ENCODE assay signal across 13 cellular contexts in the genomic region with DNA sequence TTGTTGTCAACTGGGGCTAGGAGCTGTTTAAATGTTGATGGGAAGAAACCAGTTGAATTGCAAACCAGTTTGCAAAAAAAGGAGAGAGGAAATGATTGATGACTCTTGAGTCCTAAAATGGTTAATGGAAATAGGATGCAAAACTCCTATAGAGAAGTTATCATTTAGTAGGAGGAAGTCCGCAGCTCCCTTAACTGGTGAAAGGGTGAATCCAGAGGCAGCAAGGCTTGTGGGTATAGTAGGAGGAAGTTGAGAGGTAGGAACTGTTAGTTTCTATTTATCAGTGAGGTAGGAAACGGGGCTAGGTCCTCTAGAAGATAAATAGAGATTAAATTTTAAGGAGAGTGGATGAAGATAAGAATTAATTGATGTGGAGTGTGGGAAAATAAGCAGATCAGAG. TPM values are rescaled to one million over a fixed set of nuclear protein-coding genes. Genes with fewer than 3 reads are reported as not detected.
DNase-seq lines count a peak whose midpoint lies in the region; ATAC-seq and FAIRE-seq lines count a peak whose summit lies in the region.
"Had no signal": no experiment of that assay in that cellular context is flagged by ENCODE, and none has a peak within 500 bp of the region (broad histone marks: within the 10 kb centered on the region; RNA-seq: fewer than 3 reads in every experiment).

No MANE protein-coding gene starts in this region.

- H3K9me3 Mint-ChIP-seq in activated T-helper 17 cell treated with anti-CD3 and anti-CD28 coated beads, Interleukin-2, amount 50 U/mL, for 72 hours: no peaks in the 10 kb centered on the region

- no peak overlapping the region for H2AK5ac ChIP-seq in trophoblast cell (ENCODE audit: low read length)

- H3K27ac Mint-ChIP-seq in activated T-helper 17 cell treated with anti-CD3 and anti-CD28 coated beads, Interleukin-2, amount 50 U/mL, for 72 hours: peak overlapping the region; percentile 12

- H3K36me3 Mint-ChIP-seq in activated T-helper 17 cell treated with anti-CD3 and anti-CD28 coated beads, Interleukin-2, amount 50 U/mL, for 72 hours (ENCODE audit: low read depth): peaks cover 44% of the 10 kb centered on the region

- H3K9ac ChIP-seq in trophoblast cell (ENCODE audit: low read length): no peak overlapping the region

- peaks cover 0 to 2% of the 10 kb centered on the region in 2 experiments for H3K36me3 ChIP-seq in trophoblast cell (ENCODE audit: control insufficient read depth in 1 of 2, insufficient read depth in 2 of 2, low read length in 2 of 2)
- H3K36me3 ChIP-seq: ascending aorta had no signal

- no peaks in the 10 kb centered on the region for H3K79me1 ChIP-seq in trophoblast cell (ENCODE audit: low read length)

- WGBS in trophoblast cell (ENCODE audit: extremely low coverage, insufficient coverage, insufficient read length): 100% methylated on average over 1 of the region's 2 CpGs

- H2BK120ac ChIP-seq in trophoblast cell (ENCODE audit: insufficient read depth, low read length, poor library complexity): no peak overlapping the region

- peak overlapping the region; percentile 87 for H3K4ac ChIP-seq in trophoblast cell (ENCODE audit: low read depth, low read length)

- H2BK5ac ChIP-seq in trophoblast cell (ENCODE audit: low read depth, low read length, poor library complexity): no peak overlapping the region

- H2AFZ ChIP-seq in trophoblast cell (ENCODE audit: insufficient read depth, low read length, poor library complexity): no peak overlapping the region

- H3K27me3 ChIP-seq in trophoblast cell (ENCODE audit: insufficient read depth, low read length): no peaks in the 10 kb centered on the region
- H3K27me3 ChIP-seq: ascending aorta, testis had no signal

- no peak overlapping the region for H4K8ac ChIP-seq in trophoblast cell (ENCODE audit: low read depth, low read length)

- H3K27ac ChIP-seq in trophoblast cell (ENCODE audit: low read depth, low read length): no peak overlapping the region
- H3K27ac ChIP-seq: ascending aorta, testis had no signal

- peaks cover 12% of the 10 kb centered on the region for H3K79me2 ChIP-seq in trophoblast cell (ENCODE audit: control insufficient read depth, insufficient read depth, low read length, poor library complexity)

- H3K27me3 Mint-ChIP-seq in activated T-helper 17 cell treated with anti-CD3 and anti-CD28 coated beads, Interleukin-2, amount 50 U/mL, for 72 hours: no peaks in the 10 kb centered on the region

- H3K4me2 ChIP-seq in trophoblast cell (ENCODE audit: low read length): no peak overlapping the region

- H3K14ac ChIP-seq in trophoblast cell (ENCODE audit: low read length): no peak overlapping the region

- no peak overlapping the region for H3K4me3 Mint-ChIP-seq in activated T-helper 17 cell treated with anti-CD3 and anti-CD28 coated beads, Interleukin-2, amount 50 U/mL, for 72 hours

- FAIRE-seq in GM19239 (lab: Jason Lieb, UNC): peak; percentile 37
- FAIRE-seq: TTC549 had no signal

- peaks cover 58% of the 10 kb centered on the region for H3K4me1 Mint-ChIP-seq in activated T-helper 17 cell treated with anti-CD3 and anti-CD28 coated beads, Interleukin-2, amount 50 U/mL, for 72 hours

- no peak overlapping the region for H4K91ac ChIP-seq in trophoblast cell (ENCODE audit: low read depth, low read length)

- H3K9me3 ChIP-seq in trophoblast cell (ENCODE audit: insufficient read depth, low read depth, low read length): no peaks in the 10 kb centered on the region
- H3K9me3 ChIP-seq: ascending aorta, testis had no signal

- H3K18ac ChIP-seq in trophoblast cell (ENCODE audit: low read length): no peak overlapping the region

- H4K12ac ChIP-seq in trophoblast cell (ENCODE audit: low read depth, low read length): no peak overlapping the region

- H3K23ac ChIP-seq in trophoblast cell (ENCODE audit: low read length): no peak overlapping the region

- H3K4me3 ChIP-seq in trophoblast cell (ENCODE audit: low read depth, low read length): no peak overlapping the region
- H3K4me3 ChIP-seq: ascending aorta, testis had no signal

- H3K4me1 ChIP-seq in trophoblast cell (ENCODE audit: control insufficient read depth in 1 of 2, insufficient read depth in 2 of 2, low read length in 2 of 2): peaks cover 0 to 4% of the 10 kb centered on the region in 2 experiments

- DNase-seq in GM19239 (ENCODE audit: insufficient read length, low spot score): no peak
- DNase-seq in NCI-H526 treated with DMSO at 0.1 percent for 48 hours (lab: John Stamatoyannopoulos, UW): peak; percentile 3
- no peak for DNase-seq in trophoblast cell
- no peak for DNase-seq in stimulated activated CD8-positive, alpha-beta memory T cell treated with anti-CD3 and anti-CD28 coated beads, Interleukin-4, amount 100 ng/mL, for 48 hours
- no peak for DNase-seq in NCI-H2227 (lab: John Stamatoyannopoulos, UW; ENCODE audit: unreplicated experiment)
- DNase-seq: activated CD8-positive, alpha-beta memory T cell treated with anti-CD3 and anti-CD28 coated beads, Interleukin-2, amount 50 U/mL, for 4 hours; foreskin melanocyte; NCI-H226; testis had no signal

- ATAC-seq in activated T-helper 17 cell treated with anti-CD3 and anti-CD28 coated beads, Interleukin-2, amount 50 U/mL, for 72 hours (replicated peaks): no peak
- ATAC-seq in HG03432 (IDR thresholded peaks at IDR 0.05; ENCODE audit: unreplicated experiment): no peak

- no peak overlapping the region for H2BK12ac ChIP-seq in trophoblast cell (ENCODE audit: low read length)

RNA-seq across cellular contexts. Expression of a gene that starts 15.4 kb away (rescaled TPM):
- 10 to 100 TPM; 63.6 to 84.0 TPM for total RNA-seq in activated T-helper 17 cell treated with anti-CD3 and anti-CD28 coated beads, Interleukin-2, amount 50 U/mL, for 72 hours
- 31.5 and 31.9 TPM in 2 replicates for polyA plus RNA-seq in trophoblast cell (2013)

RNA-seq across cellular contexts. Expression of a gene that starts 53.9 kb away (rescaled TPM):
- total RNA-seq in activated T-helper 17 cell treated with anti-CD3 and anti-CD28 coated beads, Interleukin-2, amount 50 U/mL, for 72 hours: 1 to 10 TPM in 1 of 2 donors, under 1 TPM in 1; 0.91 to 1.2 TPM
- 0.49 and 0.55 TPM in 2 replicates for polyA plus RNA-seq in trophoblast cell (2013)
